ENCODE assay signal across 21 cellular contexts in genomic region chr3:184368116-184368803, GRCh38. TPM values are rescaled to one million over a fixed set of nuclear protein-coding genes. Genes with fewer than 3 reads are reported as not detected.
A peak's percentile ranks its signal among the peaks of the same experiment; 100 is the strongest.
DNase-seq lines count a peak whose midpoint lies in the region; ATAC-seq and TF ChIP-seq lines count a peak whose summit lies in the region.
"Had no signal": no experiment of that assay in that cellular context is flagged by ENCODE, and none has a peak within 500 bp of the region (broad histone marks: within the 10 kb centered on the region; RNA-seq: fewer than 3 reads in every experiment).

No MANE protein-coding gene starts in this region.

- intact Hi-C loops in activated CD4-positive, alpha-beta memory T cell treated with anti-CD3 and anti-CD28 coated beads for 36 hours (cut with micrococcal nuclease) = no loop called here
- intact Hi-C loops in PC-9 (cut with micrococcal nuclease; ENCODE audit: unreplicated experiment) = no loop called here

- peaks cover 76% of the 10 kb centered on the region for H3F3A ChIP-seq in PC-9 (ENCODE audit: insufficient read depth, low read depth)

- no peak for DNase-seq in activated CD4-positive, alpha-beta memory T cell treated with anti-CD3 and anti-CD28 coated beads for 36 hours
- DNase-seq in activated CD4-positive, alpha-beta memory T cell treated with anti-CD3 and anti-CD28 coated beads, Interleukin-2, amount 10 ng/mL, durations not matched to agents 7 days and 5 days = no peak
- DNase-seq in T-helper 17 cell (no peak), endothelial cell (ENCODE audit: low spot score) (no peak), PC-9 (no peak), NCI-H82 (lab: John Stamatoyannopoulos, UW) (no peak)
- DNase-seq: activated CD4-positive, alpha-beta T cell treated with anti-CD3 and anti-CD28 coated beads, Interleukin-2, amount 50 U/mL, for 1 hour; activated naive CD8-positive, alpha-beta T cell treated with anti-CD3 and anti-CD28 coated beads for 36 hours; activated T-cell treated with anti-CD3 and anti-CD28 coated beads for 4 hours; Karpas-422; NCI-H1048; NCI-H2081 treated with DMSO at 0.1 percent for 48 hours; NCI-H510A treated with DMSO at 0.1 percent for 48 hours; upper lobe of left lung had no signal

- peak overlapping the region; percentile 0 for H3K27ac Mint-ChIP-seq in activated CD4-positive, alpha-beta memory T cell treated with anti-CD3 and anti-CD28 coated beads for 36 hours
- no peak overlapping the region for H3K27ac Mint-ChIP-seq in activated CD4-positive, alpha-beta memory T cell treated with anti-CD3 and anti-CD28 coated beads, Interleukin-2, amount 10 ng/mL, durations not matched to agents 7 days and 5 days
- H3K27ac Mint-ChIP-seq in T-helper 17 cell (peak overlapping the region; percentile 24), endothelial cell (ENCODE audit: unreplicated experiment) (no peak overlapping the region)
- H3K27ac Mint-ChIP-seq: activated naive CD8-positive, alpha-beta T cell treated with anti-CD3 and anti-CD28 coated beads for 36 hours; stimulated activated memory B cell treated with anti-CD40 and anti-IgM and Interleukin-4, amounts not matched to agents 10 μg/mL and 1 μg/mL and 100 μg/mL, for 72 hours had no signal

- H3K9me3 ChIP-seq in T-helper 17 cell (ENCODE audit: control insufficient read depth, low read length, poor library complexity, severe bottlenecking) (no peaks in the 10 kb centered on the region), skeletal muscle tissue (ENCODE audit: control insufficient read depth in 3 of 3, low read length in 3 of 3) (no peaks in the 10 kb centered on the region), PC-9 (ENCODE audit: insufficient read depth, low read depth) (no peaks in the 10 kb centered on the region)
- H3K9me3 ChIP-seq: breast epithelium, neutrophil, upper lobe of left lung had no signal

- peaks cover 32% of the 10 kb centered on the region for H3K4me1 Mint-ChIP-seq in activated CD4-positive, alpha-beta memory T cell treated with anti-CD3 and anti-CD28 coated beads for 36 hours (ENCODE audit: low read depth)
- peaks cover 26% of the 10 kb centered on the region for H3K4me1 Mint-ChIP-seq in activated CD4-positive, alpha-beta memory T cell treated with anti-CD3 and anti-CD28 coated beads, Interleukin-2, amount 10 ng/mL, durations not matched to agents 7 days and 5 days
- H3K4me1 Mint-ChIP-seq in T-helper 17 cell = peaks cover 31% of the 10 kb centered on the region
- peaks cover 35% of the 10 kb centered on the region for H3K4me1 Mint-ChIP-seq in endothelial cell (ENCODE audit: unreplicated experiment)

- peak overlapping the region; percentile 37 for H3K27ac ChIP-seq in skeletal muscle tissue (ENCODE audit: low read depth, low read length)
- H3K27ac ChIP-seq in PC-9 = no peak overlapping the region
- H3K27ac ChIP-seq: neutrophil had no signal

- no peak overlapping the region for H3K4me3 Mint-ChIP-seq in activated CD4-positive, alpha-beta memory T cell treated with anti-CD3 and anti-CD28 coated beads for 36 hours
- H3K4me3 Mint-ChIP-seq in activated CD4-positive, alpha-beta memory T cell treated with anti-CD3 and anti-CD28 coated beads, Interleukin-2, amount 10 ng/mL, durations not matched to agents 7 days and 5 days = no peak overlapping the region
- H3K4me3 Mint-ChIP-seq in T-helper 17 cell (no peak overlapping the region), endothelial cell (ENCODE audit: unreplicated experiment) (peak overlapping the region; percentile 35)
- H3K4me3 Mint-ChIP-seq: activated naive CD8-positive, alpha-beta T cell treated with anti-CD3 and anti-CD28 coated beads for 36 hours; stimulated activated memory B cell treated with anti-CD40 and anti-IgM and Interleukin-4, amounts not matched to agents 10 μg/mL and 1 μg/mL and 100 μg/mL, for 72 hours had no signal

- H3K79me2 ChIP-seq in PC-9 (ENCODE audit: low read depth) = peaks cover 22% of the 10 kb centered on the region

- no peaks in the 10 kb centered on the region for H3K9me3 Mint-ChIP-seq in activated CD4-positive, alpha-beta memory T cell treated with anti-CD3 and anti-CD28 coated beads for 36 hours
- H3K9me3 Mint-ChIP-seq in activated CD4-positive, alpha-beta memory T cell treated with anti-CD3 and anti-CD28 coated beads, Interleukin-2, amount 10 ng/mL, durations not matched to agents 7 days and 5 days = no peaks in the 10 kb centered on the region
- no peaks in the 10 kb centered on the region for H3K9me3 Mint-ChIP-seq in endothelial cell (ENCODE audit: unreplicated experiment)
- H3K9me3 Mint-ChIP-seq: activated naive CD8-positive, alpha-beta T cell treated with anti-CD3 and anti-CD28 coated beads for 36 hours; stimulated activated memory B cell treated with anti-CD40 and anti-IgM and Interleukin-4, amounts not matched to agents 10 μg/mL and 1 μg/mL and 100 μg/mL, for 72 hours had no signal

- no peak overlapping the region for H3K9ac ChIP-seq in skeletal muscle tissue (ENCODE audit: low read depth in 1 of 3, low read length in 3 of 3)

- H2AFZ ChIP-seq in PC-9 = no peak overlapping the region

- ATAC-seq in T-helper 17 cell (no peak), GM19035 (IDR thresholded peaks at IDR 0.05; ENCODE audit: unreplicated experiment) (no peak)
- ATAC-seq: esophagus mucosa; stimulated activated memory B cell treated with anti-CD40 and anti-IgM and Interleukin-4, amounts not matched to agents 10 μg/mL and 1 μg/mL and 100 μg/mL, for 72 hours had no signal

- peaks cover 33% of the 10 kb centered on the region for H4K20me1 ChIP-seq in PC-9 (ENCODE audit: insufficient read depth)

- H3K4me1 ChIP-seq in skeletal muscle tissue (ENCODE audit: control insufficient read depth in 3 of 3, insufficient read depth in 3 of 3, low read length in 3 of 3) (peaks cover 23 to 40% (median 39%) of the 10 kb centered on the region in 3 donors), PC-9 (replicated peaks; ENCODE audit: insufficient read depth) (peaks cover 11% of the 10 kb centered on the region)
- H3K4me1 ChIP-seq: breast epithelium had no signal

- no peaks in the 10 kb centered on the region for H3K9me2 ChIP-seq in PC-9 (ENCODE audit: insufficient read depth)

- no peak for TF ChIP-seq CTCF in endothelial cell (IDR thresholded peaks at IDR 0.05; ENCODE audit: unreplicated experiment)
- no peak for TF ChIP-seq CTCF in PC-9 (conservative IDR thresholded peaks at IDR 0.05)

- H3K36me3 ChIP-seq in skeletal muscle tissue (ENCODE audit: control insufficient read depth in 3 of 3, insufficient read depth in 3 of 3, low read length in 3 of 3) (peaks cover 21 to 28% (median 25%) of the 10 kb centered on the region in 3 donors), PC-9 (ENCODE audit: low read depth) (peaks cover 25% of the 10 kb centered on the region)
- H3K36me3 ChIP-seq: breast epithelium had no signal

- CTCF ChIA-PET in activated CD4-positive, alpha-beta memory T cell treated with anti-CD3 and anti-CD28 coated beads for 36 hours (lab: Charles Lee) = interaction anchor here (1.1 to 3.3 kb wide), 4 partner anchors 23 to 176 kb away, joined by 3 to 21 read pairs (median 3); no protein-coding TSS in a partner anchor
- CTCF ChIA-PET in activated CD4-positive, alpha-beta memory T cell treated with anti-CD3 and anti-CD28 coated beads, Interleukin-2, amount 10 ng/mL, durations not matched to agents 7 days and 5 days (lab: Charles Lee) = interaction anchor here (2.5 to 3.5 kb wide), 2 partner anchors 14 to 174 kb away, joined by 8 to 13 read pairs; no protein-coding TSS in a partner anchor
- CTCF ChIA-PET in PC-9 (lab: Charles Lee) = no interaction called here

- H3K27me3 Mint-ChIP-seq in activated CD4-positive, alpha-beta memory T cell treated with anti-CD3 and anti-CD28 coated beads for 36 hours = no peaks in the 10 kb centered on the region
- H3K27me3 Mint-ChIP-seq in activated CD4-positive, alpha-beta memory T cell treated with anti-CD3 and anti-CD28 coated beads, Interleukin-2, amount 10 ng/mL, durations not matched to agents 7 days and 5 days = no peaks in the 10 kb centered on the region
- H3K27me3 Mint-ChIP-seq in T-helper 17 cell (no peaks in the 10 kb centered on the region), endothelial cell (ENCODE audit: unreplicated experiment) (peaks cover 6% of the 10 kb centered on the region)
- H3K27me3 Mint-ChIP-seq: stimulated activated memory B cell treated with anti-CD40 and anti-IgM and Interleukin-4, amounts not matched to agents 10 μg/mL and 1 μg/mL and 100 μg/mL, for 72 hours had no signal

- H3K4me2 ChIP-seq in PC-9 = no peak overlapping the region

- no TSS peak for BruUV-seq in PC-9 (replicated peaks; lab: Mats Ljungman, UMichigan)

- H3K27me3 ChIP-seq in skeletal muscle tissue (ENCODE audit: control insufficient read depth in 3 of 3, insufficient read depth in 3 of 3, low read length in 3 of 3) = no peaks in the 10 kb centered on the region
- peaks cover 3% of the 10 kb centered on the region for H3K27me3 ChIP-seq in PC-9 (ENCODE audit: insufficient read depth, low read depth)
- H3K27me3 ChIP-seq: breast epithelium, upper lobe of left lung had no signal

- H3K4me3 ChIP-seq in skeletal muscle tissue (ENCODE audit: low read length in 3 of 3) (no peak overlapping the region), PC-9 (no peak overlapping the region)
- H3K4me3 ChIP-seq: breast epithelium, upper lobe of left lung had no signal

- POLR2A ChIA-PET in activated CD4-positive, alpha-beta memory T cell treated with anti-CD3 and anti-CD28 coated beads for 36 hours (lab: Charles Lee) = interaction anchor here (0.6 kb wide), 1 partner anchor 506 kb away, joined by 4 read pairs; no protein-coding TSS in a partner anchor
- POLR2A ChIA-PET in activated CD4-positive, alpha-beta memory T cell treated with anti-CD3 and anti-CD28 coated beads, Interleukin-2, amount 10 ng/mL, durations not matched to agents 7 days and 5 days (lab: Charles Lee) = no interaction called here
- POLR2A ChIA-PET in PC-9 (lab: Charles Lee; ENCODE audit: unreplicated experiment) = interaction anchor here (0.7 kb wide), 1 partner anchor 1083 kb away, joined by 3 read pairs; no protein-coding TSS in a partner anchor

- H3K36me3 Mint-ChIP-seq in activated CD4-positive, alpha-beta memory T cell treated with anti-CD3 and anti-CD28 coated beads for 36 hours = peaks cover 43% of the 10 kb centered on the region
- peaks cover 50% of the 10 kb centered on the region for H3K36me3 Mint-ChIP-seq in activated CD4-positive, alpha-beta memory T cell treated with anti-CD3 and anti-CD28 coated beads, Interleukin-2, amount 10 ng/mL, durations not matched to agents 7 days and 5 days (ENCODE audit: low read depth)
- H3K36me3 Mint-ChIP-seq in T-helper 17 cell (ENCODE audit: low read depth) (peaks cover 3% of the 10 kb centered on the region), endothelial cell (ENCODE audit: low read depth, unreplicated experiment) (peaks cover 39% of the 10 kb centered on the region)

RNA-seq across cellular contexts. Expression of gene POLR2H, which starts 6.8 kb away (rescaled TPM):
- 100 to 1,000 TPM in 1 of 2 experiments, 10 to 100 TPM in 1; 100.0 to 103 TPM for total RNA-seq in activated CD4-positive, alpha-beta memory T cell treated with anti-CD3 and anti-CD28 coated beads for 36 hours
- 10 to 100 TPM; 73.9 to 79.3 TPM for total RNA-seq in activated CD4-positive, alpha-beta memory T cell treated with anti-CD3 and anti-CD28 coated beads, Interleukin-2, amount 10 ng/mL, durations not matched to agents 7 days and 5 days
- total RNA-seq in T-helper 17 cell (10 to 100 TPM; 28.6 to 38.3 TPM), endothelial cell (ENCODE audit: unreplicated experiment) (56.1 TPM), skeletal muscle tissue (44.4 TPM), PC-9 (2021) (153 and 167 TPM in 2 replicates)

RNA-seq across cellular contexts. Expression of gene CLCN2, which starts 6.9 kb away (rescaled TPM):
- total RNA-seq in activated CD4-positive, alpha-beta memory T cell treated with anti-CD3 and anti-CD28 coated beads for 36 hours = 1 to 10 TPM; 3.2 to 3.7 TPM
- total RNA-seq in activated CD4-positive, alpha-beta memory T cell treated with anti-CD3 and anti-CD28 coated beads, Interleukin-2, amount 10 ng/mL, durations not matched to agents 7 days and 5 days = 1 to 10 TPM; 3.6 to 4.9 TPM
- total RNA-seq in T-helper 17 cell (1 to 10 TPM; 4.6 TPM), endothelial cell (ENCODE audit: unreplicated experiment) (6.3 TPM), skeletal muscle tissue (2.6 TPM), PC-9 (2021) (27.1 and 33.0 TPM in 2 replicates)

RNA-seq across cellular contexts. Expression of gene THPO, which starts 9.7 kb away (rescaled TPM):
- total RNA-seq in activated CD4-positive, alpha-beta memory T cell treated with anti-CD3 and anti-CD28 coated beads for 36 hours = not detected
- total RNA-seq in activated CD4-positive, alpha-beta memory T cell treated with anti-CD3 and anti-CD28 coated beads, Interleukin-2, amount 10 ng/mL, durations not matched to agents 7 days and 5 days = not detected
- total RNA-seq in T-helper 17 cell (not detected), endothelial cell (ENCODE audit: unreplicated experiment) (0.28 TPM), skeletal muscle tissue (under 0.01 TPM), PC-9 (2021) (not detected in 2 replicates)
- total RNA-seq: activated naive CD8-positive, alpha-beta T cell treated with anti-CD3 and anti-CD28 coated beads for 36 hours; esophagus mucosa; glomerular endothelial cell had no signal

RNA-seq across cellular contexts. Expression of gene CHRD, which starts 11.6 kb away (rescaled TPM):
- under 1 TPM in 1 of 2 experiments, not detected in 1; 0.21 TPM for total RNA-seq in activated CD4-positive, alpha-beta memory T cell treated with anti-CD3 and anti-CD28 coated beads for 36 hours
- not detected for total RNA-seq in activated CD4-positive, alpha-beta memory T cell treated with anti-CD3 and anti-CD28 coated beads, Interleukin-2, amount 10 ng/mL, durations not matched to agents 7 days and 5 days
- total RNA-seq in T-helper 17 cell (not detected), endothelial cell (ENCODE audit: unreplicated experiment) (2.4 TPM), skeletal muscle tissue (14.1 TPM), PC-9 (2021) (not detected in 2 replicates)
- total RNA-seq: activated naive CD8-positive, alpha-beta T cell treated with anti-CD3 and anti-CD28 coated beads for 36 hours had no signal

RNA-seq across cellular contexts. Expression of gene FAM131A, which starts 30.9 kb away (rescaled TPM):
- total RNA-seq in activated CD4-positive, alpha-beta memory T cell treated with anti-CD3 and anti-CD28 coated beads for 36 hours = 1 to 10 TPM; 7.0 to 8.9 TPM
- total RNA-seq in activated CD4-positive, alpha-beta memory T cell treated with anti-CD3 and anti-CD28 coated beads, Interleukin-2, amount 10 ng/mL, durations not matched to agents 7 days and 5 days = 1 to 10 TPM; 6.5 to 8.7 TPM
- 10 to 100 TPM in 1 of 2 donors, 1 to 10 TPM in 1; 7.9 to 10.9 TPM for total RNA-seq in T-helper 17 cell
- total RNA-seq in endothelial cell (ENCODE audit: unreplicated experiment) = 15.8 TPM
- total RNA-seq in skeletal muscle tissue = 9.4 TPM
- total RNA-seq in PC-9 (2021) = 25.5 and 28.2 TPM in 2 replicates

Comparison
In these comparisons a context has a peak if more than half of its experiments do, and no peak if none do; other contexts are left out.
1. H3K27ac Mint-ChIP-seq: peak in activated CD4-positive, alpha-beta memory T cell treated with anti-CD3 and anti-CD28 coated beads for 36 hours (single experiment) and T-helper 17 cell (single experiment); none in activated CD4-positive, alpha-beta memory T cell treated with anti-CD3 and anti-CD28 coated beads, Interleukin-2, amount 10 ng/mL, durations not matched to agents 7 days and 5 days (single experiment) and endothelial cell (single experiment).